Comparison of ENCODE assay signal across 17 cellular contexts in the genomic region with DNA sequence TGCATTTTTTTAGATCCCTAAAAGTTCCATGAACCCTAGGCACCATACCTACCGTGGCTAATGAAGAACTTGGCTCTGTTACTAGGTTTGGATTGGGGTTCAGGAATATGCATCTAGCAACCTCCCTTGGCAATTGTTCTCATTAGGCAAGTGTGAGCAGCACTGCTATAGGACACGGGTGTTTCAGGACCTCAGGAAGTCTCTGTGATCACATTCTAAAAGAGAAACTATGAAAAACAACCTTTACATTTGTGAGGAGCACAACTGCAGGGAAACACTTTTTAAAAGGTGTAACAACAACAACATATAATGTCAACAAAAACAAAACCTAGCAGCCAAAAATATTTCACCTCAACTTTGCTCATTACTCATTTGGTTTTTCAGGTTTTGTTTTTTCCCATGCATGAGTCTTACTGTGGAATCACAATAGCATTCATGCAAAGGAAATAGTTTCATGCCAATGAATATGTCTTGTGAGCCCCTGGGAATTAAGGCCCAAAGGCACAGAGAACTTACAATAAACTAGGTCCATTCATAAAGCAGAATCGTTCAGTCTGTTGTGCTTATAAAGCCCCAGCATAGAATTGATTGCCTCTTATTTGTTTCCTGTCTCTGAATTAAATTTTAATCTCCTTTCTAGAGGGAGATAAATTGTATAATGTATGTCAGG.
"Had no signal": no experiment of that assay in that cellular context is flagged by ENCODE, and none has a peak within 500 bp of the region (broad histone marks: within the 10 kb centered on the region; RNA-seq: fewer than 3 reads in every experiment).

No MANE protein-coding gene starts in this region.

- ATAC-seq: activated CD8-positive, alpha-beta memory T cell treated with anti-CD3 and anti-CD28 coated beads, Interleukin-2, amount 10 ng/mL, durations not matched to agents 7 days and 5 days; gastroesophageal sphincter; left lobe of liver; natural killer cell; right cardiac atrium had no signal

- H3K4me3 Mint-ChIP-seq: activated CD8-positive, alpha-beta memory T cell treated with anti-CD3 and anti-CD28 coated beads, Interleukin-2, amount 10 ng/mL, durations not matched to agents 7 days and 5 days; natural killer cell had no signal

- H3K27ac Mint-ChIP-seq: activated CD8-positive, alpha-beta memory T cell treated with anti-CD3 and anti-CD28 coated beads, Interleukin-2, amount 10 ng/mL, durations not matched to agents 7 days and 5 days; natural killer cell; progenitor cell of endocrine pancreas had no signal

- H3K27me3 Mint-ChIP-seq: activated CD8-positive, alpha-beta memory T cell treated with anti-CD3 and anti-CD28 coated beads, Interleukin-2, amount 10 ng/mL, durations not matched to agents 7 days and 5 days; progenitor cell of endocrine pancreas had no signal

- H3K4me3 ChIP-seq: adrenal gland, gastroesophageal sphincter, tibial artery had no signal

- DNase-seq: activated CD4-positive, alpha-beta T cell treated with anti-CD3 and anti-CD28 coated beads, Interleukin-2, amount 50 U/mL, for 4 hours; activated CD4-positive, CD25-positive, alpha-beta regulatory T cell treated with anti-CD3 and anti-CD28 coated beads, Interleukin-2, amount 50 U/mL, for 72 hours; activated CD8-positive, alpha-beta memory T cell treated with anti-CD3 and anti-CD28 coated beads, Interleukin-2, amount 10 ng/mL, durations not matched to agents 7 days and 5 days; activated naive CD4-positive, alpha-beta T cell treated with anti-CD3 and anti-CD28 coated beads, Interleukin-2, amount 50 U/mL, for 16 hours; activated T-cell treated with anti-CD3 and anti-CD28 coated beads, Interleukin-2, amount 50 U/mL, for 1 hour; adrenal gland; caudate nucleus; natural killer cell; occipital lobe; right cardiac atrium; small intestine; stimulated activated CD4-positive, alpha-beta T cell treated with anti-CD3 and anti-CD28 coated beads, Interleukin-4, amount 100 ng/mL, for 24 hours; stimulated activated naive CD4-positive, alpha-beta T cell; tibial artery had no signal

- H3K36me3 Mint-ChIP-seq: activated CD8-positive, alpha-beta memory T cell treated with anti-CD3 and anti-CD28 coated beads, Interleukin-2, amount 10 ng/mL, durations not matched to agents 7 days and 5 days; natural killer cell had no signal

- H3K4me1 Mint-ChIP-seq: activated CD8-positive, alpha-beta memory T cell treated with anti-CD3 and anti-CD28 coated beads, Interleukin-2, amount 10 ng/mL, durations not matched to agents 7 days and 5 days; natural killer cell had no signal
